9 cellular contexts compared by ENCODE assay signal in the genomic region with DNA sequence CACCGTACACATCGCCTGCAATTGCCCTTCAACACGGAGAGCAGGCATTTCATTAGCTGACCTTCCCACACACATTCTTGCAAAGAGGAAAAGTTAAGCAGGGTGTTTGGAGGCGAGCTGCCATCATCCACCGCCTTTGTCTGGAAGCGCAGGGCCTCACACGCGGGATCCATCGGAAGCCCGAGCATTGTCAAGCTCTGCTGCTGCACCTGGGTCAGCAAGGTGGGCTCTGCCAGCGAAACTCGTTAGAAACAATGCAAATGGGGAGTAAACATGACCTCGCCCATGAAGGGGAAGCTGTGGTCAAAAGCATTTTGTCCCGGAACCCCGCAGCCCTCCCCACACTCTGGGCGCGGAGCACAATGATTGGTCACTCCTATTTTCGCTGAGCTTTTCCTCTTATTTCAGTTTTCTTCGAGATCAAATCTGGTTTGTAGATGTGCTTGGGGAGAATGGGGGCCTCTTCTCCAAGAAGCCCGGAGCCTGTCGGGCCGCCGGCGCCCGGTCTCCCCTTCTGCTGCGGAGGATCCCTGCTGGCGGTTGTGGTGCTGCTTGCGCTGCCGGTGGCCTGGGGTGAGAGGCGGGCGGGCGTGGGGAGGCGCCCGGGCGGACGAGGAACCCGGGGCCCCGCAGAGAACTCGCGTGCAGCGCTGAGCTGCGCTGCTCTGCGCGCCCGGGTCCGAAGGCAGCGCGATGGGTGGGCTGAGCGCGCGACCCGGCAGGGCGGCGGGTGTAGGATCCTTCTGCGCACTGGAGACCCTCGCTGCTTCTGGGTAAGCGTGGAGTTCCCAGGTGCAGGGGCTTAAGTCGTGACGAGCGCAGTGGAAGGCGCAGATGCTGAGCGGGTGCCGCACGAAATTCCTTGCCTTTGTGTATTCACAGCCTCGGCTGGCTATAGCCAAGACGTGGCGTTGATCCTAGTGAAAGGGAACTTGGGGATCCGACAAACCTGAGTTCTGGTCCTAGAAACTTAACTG. TPM values are rescaled to one million over a fixed set of nuclear protein-coding genes. Genes with fewer than 3 reads are reported as not detected.
DNase-seq lines count a peak whose midpoint lies in the region; ATAC-seq, FAIRE-seq and TF ChIP-seq lines count a peak whose summit lies in the region.
"Had no signal": no experiment of that assay in that cellular context is flagged by ENCODE, and none has a peak within 500 bp of the region (broad histone marks: within the 10 kb centered on the region; RNA-seq: fewer than 3 reads in every experiment).

A gene (plus strand): TSS at position 342 of the 977 bp plus-strand sequence. CDS start 111 bp downstream, at position 453.

- peak within 1 kb of the TSS; percentile 78 for H2AFZ ChIP-seq in GM12878 (ENCODE audit: control insufficient read depth, low read depth, low read length)

- H3K4me1 ChIP-seq in GM12878 (ENCODE audit: control insufficient read depth, insufficient read depth, low read length) (peaks cover 6% of the 10 kb centered on the region), left lung (peaks cover 0 to 17% of the 10 kb centered on the region in 2 donors)

- FAIRE-seq in GM18507 (lab: Jason Lieb, UNC) (peak; percentile 83), GM12878 (lab: Jason Lieb, UNC) (no peak)

- WGBS in GM12878 (ENCODE audit: insufficient coverage, insufficient replicate concordance, low lambda C conversion rate, missing lambda C conversion rate), result 2% methylated on average over 68 of the region's 68 CpGs

- intact Hi-C loops in GM12878 (cut with micrococcal nuclease; ENCODE audit: unreplicated experiment) (loop anchor here (1.0 to 10.0 kb wide), 2 partner anchors 84 to 171 kb away; a partner anchor contains a TSS), left lung (cut with DNase I) (no loop called here)

- peak within 1 kb of the TSS; percentile 85 for H3K4me2 ChIP-seq in GM12878 (ENCODE audit: control insufficient read depth, insufficient read depth)

- H3K36me3 ChIP-seq in GM12878 (ENCODE audit: control insufficient read depth in 2 of 2, insufficient read depth in 2 of 2, low read length in 1 of 2), result no peaks in the 10 kb centered on the region
- H3K36me3 ChIP-seq in left lung, result no peaks in the 10 kb centered on the region

- TF ChIP-seq CTCF in GM12878 (IDR thresholded peaks at IDR 0.05 in 2 of 3, conservative IDR thresholded peaks at IDR 0.05 in 1 of 3; ENCODE audit: control insufficient read depth in 2 of 3, extremely low read depth in 1 of 3, insufficient read depth in 1 of 3, low read depth in 3 of 3, low read length in 3 of 3), result no peak
- no peak for TF ChIP-seq CTCF in left lung (IDR thresholded peaks at IDR 0.05)

- H3K4me3 ChIP-seq in GM12878 (peak within 1 kb of the TSS; percentile 71), left lung (peak within 1 kb of the TSS; percentile 27 to 53)

- BruUV-seq in GM12878 (replicated peaks; lab: Mats Ljungman, UMichigan), result TSS peak; percentile 66

- in situ Hi-C loops in GM12878 (cut with MboI), result loop anchor here (5.0 kb wide), 2 partner anchors 79 to 409 kb away; a partner anchor contains a TSS

- CTCF ChIA-PET in GM12878 (lab: Yijun Ruan, JAX), result interaction anchor here (0.8 to 1.5 kb wide), 5 partner anchors 68 to 416 kb away, joined by 3 to 6 read pairs (median 3); no protein-coding TSS in a partner anchor

- peaks cover 6% of the 10 kb centered on the region for H3K79me2 ChIP-seq in GM12878 (ENCODE audit: control insufficient read depth, insufficient read depth, low read length)

- H3K27me3 ChIP-seq in GM12878 (replicated peaks in 1 of 2; ENCODE audit: control insufficient read depth in 2 of 2, insufficient read depth in 2 of 2, low read length in 1 of 2), result no peaks in the 10 kb centered on the region
- H3K27me3 ChIP-seq in left lung, result peaks cover 26 to 56% of the 10 kb centered on the region in 2 donors

- H3K27ac ChIP-seq in GM12878 (ENCODE audit: control insufficient read depth, insufficient read depth) (no peak within 1 kb of the TSS), left lung (peak within 1 kb of the TSS; percentile 19 to 92)

- POLR2A ChIA-PET in GM12878 (lab: Charles Lee), result interaction anchor here (1.0 kb wide), 1 partner anchor 41 kb away, joined by 4 read pairs; no protein-coding TSS in a partner anchor

- DNase-seq in GM18507 (ENCODE audit: extremely low spot score, insufficient read length, low read depth) (peak; percentile 22), SKM-1 treated with dmso at 0.1 percent for 144 hours (lab: John Stamatoyannopoulos, UW; ENCODE audit: unreplicated experiment) (peak; percentile 71), GM12878 (ENCODE audit: low read depth, low spot score) (no peak), left lung (peak; percentile 69 to 92), foreskin melanocyte (no peak), NCI-H2107 (lab: John Stamatoyannopoulos, UW) (no peak)
- peak; percentile 6 to 9 for DNase-seq in stimulated activated CD8-positive, alpha-beta memory T cell treated with anti-CD3 and anti-CD28 coated beads, Interleukin-2, amount 100 ng/mL, for 1 hour (ENCODE audit: low read depth in 2 of 2)

- SMC1A ChIA-PET in GM12878 (lab: Charles Lee; ENCODE audit: uncharacterized antibody, unreplicated experiment), result interaction anchor here (0.9 to 5.0 kb wide), 5 partner anchors 11 to 411 kb away, joined by 3 to 53 read pairs (median 4); a partner anchor contains a TSS

- RAD21 ChIA-PET in GM12878 (lab: Charles Lee; ENCODE audit: unreplicated experiment), result interaction anchor here (0.8 to 2.4 kb wide), 7 partner anchors 41 to 412 kb away, joined by 4 to 11 read pairs (median 5); a partner anchor contains a TSS

- H3K9me3 ChIP-seq in GM12878 (replicated peaks; ENCODE audit: control insufficient read depth, insufficient read depth, low read length), result no peaks in the 10 kb centered on the region
- no peaks in the 10 kb centered on the region for H3K9me3 ChIP-seq in left lung

- H3K9ac ChIP-seq in GM12878 (ENCODE audit: control insufficient read depth, insufficient read depth, low read length), result peak within 1 kb of the TSS; percentile 47; the same call in 1 of the 2 replicates

- TF ChIP-seq EP300 in GM12878 (IDR thresholded peaks at IDR 0.05; ENCODE audit: borderline replicate concordance in 1 of 2, control insufficient read depth in 1 of 2, low read depth in 2 of 2, low read length in 2 of 2), result no peak

- TF ChIP-seq POLR2A in GM12878 (IDR thresholded peaks at IDR 0.05; ENCODE audit: low read depth, low read length), result no peak

- TF ChIP-seq RAD21 in GM12878 (IDR thresholded peaks at IDR 0.05; ENCODE audit: insufficient read depth, low read depth, low read length), result no peak

- ATAC-seq in HG02852 (IDR thresholded peaks at IDR 0.05; ENCODE audit: unreplicated experiment), result peak; percentile 46
- peak; percentile 72 for ATAC-seq in GM12878
- ATAC-seq in left lung, result peak; percentile 77

- H4K20me1 ChIP-seq in GM12878 (ENCODE audit: control insufficient read depth, insufficient read depth), result no peaks in the 10 kb centered on the region

TF ChIP-seq in GM12878, 131 proteins besides CTCF, POLR2A, EP300 and RAD21 (continues in another document):
- TF ChIP-seq EZH2 (IDR thresholded peaks at IDR 0.05; ENCODE audit: borderline replicate concordance, control insufficient read depth, low read depth, low read length) (no peak), BACH1 (IDR thresholded peaks at IDR 0.05; ENCODE audit: borderline replicate concordance) (0 out of 2 replicates have a peak, but pooled peaks have one; percentile 32), HDGF (IDR thresholded peaks at IDR 0.05) (no peak), RAD51 (IDR thresholded peaks at IDR 0.05) (no peak), TAF1 (IDR thresholded peaks at IDR 0.05; ENCODE audit: borderline replicate concordance, low read depth, low read length) (no peak), EED (IDR thresholded peaks at IDR 0.05; ENCODE audit: low read depth) (peak; percentile 32; the same call in 1 of the 2 replicates), MYC (IDR thresholded peaks at IDR 0.05; ENCODE audit: insufficient read depth, insufficient read length, insufficient replicate concordance, low read length, severe bottlenecking) (no peak), TBL1XR1 (IDR thresholded peaks at IDR 0.05; ENCODE audit: low read depth, low read length) (no peak), STAT3 (IDR thresholded peaks at IDR 0.05; ENCODE audit: low read depth, low read length) (no peak)
- TF ChIP-seq, protein P1, sequence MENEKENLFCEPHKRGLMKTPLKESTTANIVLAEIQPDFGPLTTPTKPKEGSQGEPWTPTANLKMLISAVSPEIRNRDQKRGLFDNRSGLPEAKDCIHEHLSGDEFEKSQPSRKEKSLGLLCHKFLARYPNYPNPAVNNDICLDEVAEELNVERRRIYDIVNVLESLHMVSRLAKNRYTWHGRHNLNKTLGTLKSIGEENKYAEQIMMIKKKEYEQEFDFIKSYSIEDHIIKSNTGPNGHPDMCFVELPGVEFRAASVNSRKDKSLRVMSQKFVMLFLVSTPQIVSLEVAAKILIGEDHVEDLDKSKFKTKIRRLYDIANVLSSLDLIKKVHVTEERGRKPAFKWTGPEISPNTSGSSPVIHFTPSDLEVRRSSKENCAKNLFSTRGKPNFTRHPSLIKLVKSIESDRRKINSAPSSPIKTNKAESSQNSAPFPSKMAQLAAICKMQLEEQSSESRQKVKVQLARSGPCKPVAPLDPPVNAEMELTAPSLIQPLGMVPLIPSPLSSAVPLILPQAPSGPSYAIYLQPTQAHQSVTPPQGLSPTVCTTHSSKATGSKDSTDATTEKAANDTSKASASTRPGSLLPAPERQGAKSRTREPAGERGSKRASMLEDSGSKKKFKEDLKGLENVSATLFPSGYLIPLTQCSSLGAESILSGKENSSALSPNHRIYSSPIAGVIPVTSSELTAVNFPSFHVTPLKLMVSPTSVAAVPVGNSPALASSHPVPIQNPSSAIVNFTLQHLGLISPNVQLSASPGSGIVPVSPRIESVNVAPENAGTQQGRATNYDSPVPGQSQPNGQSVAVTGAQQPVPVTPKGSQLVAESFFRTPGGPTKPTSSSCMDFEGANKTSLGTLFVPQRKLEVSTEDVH (IDR thresholded peaks at IDR 0.05; ENCODE audit: low read depth, partially characterized antibody), result no peak

RNA-seq across cellular contexts. Expression of the gene that starts here (rescaled TPM):
- 45.0 and 50.3 TPM in 2 replicates for total RNA-seq in GM12878 (2013; cell fraction: nucleolus; rRNA removed)
- total RNA-seq in GM12878 (2014; rRNA removed) (8.0 and 9.2 TPM in 2 replicates), GM12878 (2014; rRNA removed; fragmentation: Illumina TruSeq; extraction: Trizol) (5.6 and 5.9 TPM in 2 replicates), GM12878 (2021) (7.3 and 7.8 TPM in 2 replicates), left lung (10 to 100 TPM in 1 of 2 donors, 1 to 10 TPM in 1; 6.9 to 37.4 TPM)
- 3.9 TPM for polyA plus RNA-seq in GM12878 (2011; ENCODE audit: low read depth)
- polyA plus RNA-seq in GM12878 (2011; rRNA removed) (0.24 and 0.30 TPM in 2 replicates), GM12878 (2014; fragmentation: Illumina TruSeq; extraction: Trizol) (5.5 and 5.7 TPM in 2 replicates), GM12878 (2014; fragmentation: Nextera tagmentation; extraction: Ambion mirVana) (1 to 10 TPM in 1 of 2 experiments, under 1 TPM in 1; 0.53 to 1.6 TPM), GM12878 (2014; rRNA removed) (4.4 and 5.8 TPM in 2 replicates), GM12878 (2016; fragmentation: Nextera tagmentation; extraction: Ambion mirVana) (1 to 10 TPM; 2.6 to 2.9 TPM)
- polyA plus RNA-seq in GM12878 (2011; cell fraction: cytosol; rRNA removed), result 0.18 and 0.22 TPM in 2 replicates
- polyA plus RNA-seq in GM12878 (2011; cell fraction: nucleus; rRNA removed), result 0.40 and 0.44 TPM in 2 replicates
- 4.0 and 5.3 TPM in 2 replicates for polyA plus RNA-seq in GM12878 (2012)
- polyA minus RNA-seq in GM12878 (2011; rRNA and poly(A)+ RNA removed), result 0.41 and 1.2 TPM in 2 replicates
- polyA minus RNA-seq in GM12878 (2011; cell fraction: cytosol; rRNA and poly(A)+ RNA removed), result 1.1 TPM in 1 of 2 replicates, not detected in the other
- polyA minus RNA-seq in GM12878 (2011; cell fraction: nucleus; rRNA and poly(A)+ RNA removed), result 0.48 TPM in 2 replicates
- total RNA-seq: RPMI7951 had no signal

Comparison
In these comparisons a context has a peak if more than half of its experiments do, and no peak if none do; other contexts are left out.
1. DNase-seq: peak in GM18507 (single experiment), SKM-1 treated with dmso at 0.1 percent for 144 hours (single experiment), left lung (2 of 2) and stimulated activated CD8-positive, alpha-beta memory T cell treated with anti-CD3 and anti-CD28 coated beads, Interleukin-2, amount 100 ng/mL, for 1 hour (2 of 2); none in GM12878 (single experiment), foreskin melanocyte (single experiment) and NCI-H2107 (single experiment).
2. Peak in every context shown above with its lines, with median percentiles within 50 percentile points of each other: ATAC-seq.